27 cellular contexts compared by ENCODE assay signal in the genomic region with DNA sequence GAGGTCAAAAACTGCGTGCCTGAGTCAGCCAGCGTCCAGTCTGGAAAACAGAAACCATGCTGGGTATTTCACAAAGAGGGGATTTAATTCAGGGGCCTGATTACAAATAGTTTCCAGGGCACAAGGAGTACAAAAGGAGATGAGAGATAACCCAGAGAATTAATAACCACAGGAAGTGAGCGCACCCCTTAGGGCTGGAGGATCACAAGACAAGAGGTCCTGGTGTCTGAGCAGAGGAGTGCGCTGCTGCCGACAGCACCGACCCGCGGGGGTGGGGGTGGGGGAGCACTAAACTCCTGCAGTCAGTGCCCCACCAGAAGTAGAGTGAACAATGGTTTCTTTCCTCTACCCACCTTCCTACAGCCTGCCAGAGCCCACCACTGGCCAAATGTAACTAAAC. TPM values are rescaled to one million over a fixed set of nuclear protein-coding genes. Genes with fewer than 3 reads are reported as not detected.
DNase-seq lines count a peak whose midpoint lies in the region; ATAC-seq and TF ChIP-seq lines count a peak whose summit lies in the region.
"Had no signal": no experiment of that assay in that cellular context is flagged by ENCODE, and none has a peak within 500 bp of the region (broad histone marks: within the 10 kb centered on the region; RNA-seq: fewer than 3 reads in every experiment).

No MANE protein-coding gene starts in this region.

- no peak overlapping the region for H3K27ac Mint-ChIP-seq in endodermal cell
- no peak overlapping the region for H3K27ac Mint-ChIP-seq in activated CD4-positive, alpha-beta memory T cell treated with anti-CD3 and anti-CD28 coated beads for 36 hours
- H3K27ac Mint-ChIP-seq: activated naive CD4-positive, alpha-beta T cell treated with anti-CD3 and anti-CD28 coated beads, Interleukin-2, amount 10 ng/mL, durations not matched to agents 7 days and 5 days; dendritic cell treated with granulocyte-macrophage colony-stimulating factor and Interleukin-4, amounts not matched to agents 40 ng/mL and 50 ng/mL, for 4 days had no signal

- intact Hi-C loops in posterior vena cava (cut with DNase I) (no loop called here), transverse colon (cut with DNase I; ENCODE audit: low total_unique reads) (no loop called here)
- intact Hi-C loops in activated CD4-positive, alpha-beta memory T cell treated with anti-CD3 and anti-CD28 coated beads for 36 hours (cut with micrococcal nuclease), result no loop called here

- peak; percentile 82 for ATAC-seq in DND-41 (ENCODE audit: insufficient read depth, low read depth)

- H3K36me3 ChIP-seq in DND-41 (ENCODE audit: insufficient read depth, low read length) (no peaks in the 10 kb centered on the region), endodermal cell (ENCODE audit: control insufficient read depth, insufficient read depth, low read length) (no peaks in the 10 kb centered on the region), transverse colon (no peaks in the 10 kb centered on the region)
- H3K36me3 ChIP-seq: esophagus squamous epithelium had no signal

- no peaks in the 10 kb centered on the region for H3K4me1 Mint-ChIP-seq in endodermal cell
- no peaks in the 10 kb centered on the region for H3K4me1 Mint-ChIP-seq in activated CD4-positive, alpha-beta memory T cell treated with anti-CD3 and anti-CD28 coated beads for 36 hours (ENCODE audit: low read depth)

- no peaks in the 10 kb centered on the region for H3K9me3 ChIP-seq in DND-41 (ENCODE audit: insufficient read depth, low read length, severe bottlenecking)
- H3K9me3 ChIP-seq in endodermal cell (ENCODE audit: control insufficient read depth, low read length), result no peaks in the 10 kb centered on the region
- no peaks in the 10 kb centered on the region for H3K9me3 ChIP-seq in transverse colon
- H3K9me3 ChIP-seq: esophagus squamous epithelium had no signal

- TF ChIP-seq EP300 in transverse colon (IDR thresholded peaks at IDR 0.05; ENCODE audit: low read depth), result no peak

- H3K9ac ChIP-seq in DND-41 (ENCODE audit: low read depth, low read length) (no peak overlapping the region), endodermal cell (ENCODE audit: extremely low read depth, low read length, poor library complexity, severe bottlenecking) (no peak overlapping the region)

- in situ Hi-C loops in SK-MEL-5 (cut with HindIII; ENCODE audit: low pct_unique_long_range_greater_than_20kb, low sequenced_read_pairs) (no loop called here), transverse colon (cut with MboI; ENCODE audit: low pct_ligation_motif_present in 1 of 4, low pct_unique_long_range_greater_than_20kb in 1 of 4, low sequenced_read_pairs in 3 of 4) (no loop called here)

- H3K4me1 ChIP-seq in DND-41 (ENCODE audit: insufficient read depth, low read length), result no peaks in the 10 kb centered on the region
- no peaks in the 10 kb centered on the region for H3K4me1 ChIP-seq in endodermal cell (ENCODE audit: control insufficient read depth, insufficient read depth, low read length)
- H3K4me1 ChIP-seq in transverse colon, result no peaks in the 10 kb centered on the region
- H3K4me1 ChIP-seq: esophagus squamous epithelium had no signal

- POLR2A ChIA-PET in activated CD4-positive, alpha-beta memory T cell treated with anti-CD3 and anti-CD28 coated beads for 36 hours (lab: Charles Lee), result no interaction called here

- TF ChIP-seq CTCF in DND-41 (IDR thresholded peaks at IDR 0.05; ENCODE audit: borderline replicate concordance, extremely low read depth, low read length, poor library complexity, severe bottlenecking) (no peak), endodermal cell (conservative IDR thresholded peaks at IDR 0.05) (no peak), transverse colon (IDR thresholded peaks at IDR 0.05) (no peak)

- no peak overlapping the region for H2AFZ ChIP-seq in DND-41 (ENCODE audit: low read depth, low read length)

- no peaks in the 10 kb centered on the region for H3K9me3 Mint-ChIP-seq in endodermal cell
- no peaks in the 10 kb centered on the region for H3K9me3 Mint-ChIP-seq in activated CD4-positive, alpha-beta memory T cell treated with anti-CD3 and anti-CD28 coated beads for 36 hours
- H3K9me3 Mint-ChIP-seq: activated naive CD4-positive, alpha-beta T cell treated with anti-CD3 and anti-CD28 coated beads, Interleukin-2, amount 10 ng/mL, durations not matched to agents 7 days and 5 days; dendritic cell treated with granulocyte-macrophage colony-stimulating factor and Interleukin-4, amounts not matched to agents 40 ng/mL and 50 ng/mL, for 4 days had no signal

- no peak overlapping the region for H3K4me3 ChIP-seq in DND-41 (ENCODE audit: low read depth in 1 of 2, low read length in 2 of 2)
- no peak overlapping the region for H3K4me3 ChIP-seq in endodermal cell (ENCODE audit: low read length)
- no peak overlapping the region for H3K4me3 ChIP-seq in transverse colon
- H3K4me3 ChIP-seq: esophagus squamous epithelium had no signal

- no peaks in the 10 kb centered on the region for H4K20me1 ChIP-seq in DND-41 (ENCODE audit: insufficient read depth, low read length)

- 69 to 96% methylated on average over 3 to 8 of the region's 8 CpGs for WGBS in endodermal cell (ENCODE audit: insufficient coverage in 1 of 2, insufficient read length in 1 of 2), 2 experiments
- 59% methylated on average over 8 of the region's 8 CpGs; no CpG with 5 or more reads in 1 of the 2 donors for WGBS in transverse colon (ENCODE audit: low coverage in 1 of 2), 2 donors

- no peak for TF ChIP-seq POLR2A in transverse colon (IDR thresholded peaks at IDR 0.05)

- no peak overlapping the region for H3K27ac ChIP-seq in DND-41 (ENCODE audit: low read length)
- peak overlapping the region; percentile 58 for H3K27ac ChIP-seq in endodermal cell (ENCODE audit: low read depth, low read length)
- no peak overlapping the region for H3K27ac ChIP-seq in transverse colon
- H3K27ac ChIP-seq: esophagus squamous epithelium, HL-60, VCaP had no signal

- no peak overlapping the region for H3K4me2 ChIP-seq in DND-41 (ENCODE audit: insufficient read depth, low read length)

- peaks cover 4% of the 10 kb centered on the region for H3K27me3 Mint-ChIP-seq in endodermal cell (ENCODE audit: insufficient read depth)
- H3K27me3 Mint-ChIP-seq in activated CD4-positive, alpha-beta memory T cell treated with anti-CD3 and anti-CD28 coated beads for 36 hours, result peaks cover 4% of the 10 kb centered on the region
- H3K27me3 Mint-ChIP-seq: dendritic cell treated with granulocyte-macrophage colony-stimulating factor and Interleukin-4, amounts not matched to agents 40 ng/mL and 50 ng/mL, for 4 days had no signal

- no peak overlapping the region for H3K4me3 Mint-ChIP-seq in endodermal cell
- H3K4me3 Mint-ChIP-seq in activated CD4-positive, alpha-beta memory T cell treated with anti-CD3 and anti-CD28 coated beads for 36 hours, result no peak overlapping the region
- H3K4me3 Mint-ChIP-seq: activated naive CD4-positive, alpha-beta T cell treated with anti-CD3 and anti-CD28 coated beads, Interleukin-2, amount 10 ng/mL, durations not matched to agents 7 days and 5 days; dendritic cell treated with granulocyte-macrophage colony-stimulating factor and Interleukin-4, amounts not matched to agents 40 ng/mL and 50 ng/mL, for 4 days had no signal

- no peaks in the 10 kb centered on the region for H3K36me3 Mint-ChIP-seq in endodermal cell (ENCODE audit: low read depth)
- H3K36me3 Mint-ChIP-seq in activated CD4-positive, alpha-beta memory T cell treated with anti-CD3 and anti-CD28 coated beads for 36 hours, result no peaks in the 10 kb centered on the region
- H3K36me3 Mint-ChIP-seq: activated naive CD4-positive, alpha-beta T cell treated with anti-CD3 and anti-CD28 coated beads, Interleukin-2, amount 10 ng/mL, durations not matched to agents 7 days and 5 days had no signal

- CTCF ChIA-PET in activated CD4-positive, alpha-beta memory T cell treated with anti-CD3 and anti-CD28 coated beads for 36 hours (lab: Charles Lee), result interaction anchor here (1.0 kb wide), 1 partner anchor 18 kb away, joined by 4 read pairs; no protein-coding TSS in a partner anchor

- H3K27me3 ChIP-seq in DND-41 (ENCODE audit: insufficient read depth, low read length, poor library complexity), result peaks cover 4% of the 10 kb centered on the region
- H3K27me3 ChIP-seq in endodermal cell (ENCODE audit: control insufficient read depth, insufficient read depth, low read length, poor library complexity, severe bottlenecking), result no peaks in the 10 kb centered on the region
- H3K27me3 ChIP-seq in transverse colon, result no peaks in the 10 kb centered on the region

- DNase-seq in DND-41 (peak; percentile 43), SK-MEL-5 (ENCODE audit: low read depth, low spot score) (peak; percentile 58), endodermal cell (no peak), posterior vena cava (ENCODE audit: low spot score) (peak; percentile 56), NCI-H2029 treated with DMSO at 0.1 percent for 48 hours (lab: John Stamatoyannopoulos, UW) (no peak), NCI-H345 treated with DMSO at 0.1 percent for 48 hours (lab: John Stamatoyannopoulos, UW; ENCODE audit: unreplicated experiment) (no peak), transverse colon (no peak)
- no peak for DNase-seq in activated CD4-positive, alpha-beta memory T cell treated with anti-CD3 and anti-CD28 coated beads for 36 hours
- DNase-seq: ACHN; activated CD4-positive, alpha-beta T cell treated with anti-CD3 and anti-CD28 coated beads for 48 hours; activated naive CD4-positive, alpha-beta T cell treated with anti-CD3 and anti-CD28 coated beads, Interleukin-2, amount 10 ng/mL, durations not matched to agents 7 days and 5 days; activated T-cell treated with anti-CD3 and anti-CD28 coated beads, Interleukin-2, amount 50 U/mL, for 48 hours; anterior cingulate cortex; esophagus squamous epithelium; hippocampal formation; NCI-H1092 treated with DMSO at 0.1 percent for 48 hours; NCI-H187; NCI-H524 treated with DMSO at 0.1 percent for 48 hours; retina; SHP77 treated with DMSO at 0.1 percent for 48 hours; T-helper 9 cell had no signal

- H3K79me2 ChIP-seq in DND-41 (ENCODE audit: insufficient read depth, low read length), result no peaks in the 10 kb centered on the region

RNA-seq across cellular contexts. Expression of gene MAL, which starts 20.8 kb away (rescaled TPM):
- total RNA-seq in SK-MEL-5 (2014; rRNA removed; shearing (Covaris generic)), result not detected in 2 replicates
- 0.84 TPM in 1 of 2 replicates, not detected in the other for polyA plus RNA-seq in SK-MEL-5 (2015; cell fraction: cytosol; rRNA removed)
- not detected in 2 replicates for polyA plus RNA-seq in SK-MEL-5 (2015; cell fraction: nucleus; rRNA removed)
- total RNA-seq in endodermal cell (not detected), posterior vena cava (1 to 10 TPM; 1.0 to 1.6 TPM), transverse colon (10 to 100 TPM in 1 of 4 donors, 1 to 10 TPM in 3; 3.7 to 14.3 (median 5.1) TPM)
- polyA plus RNA-seq in endodermal cell (2013, experiment 1 of 2), result 10.1 TPM
- polyA plus RNA-seq in endodermal cell (2013, experiment 2 of 2), result 9.4 TPM
- 10 to 100 TPM; 63.5 to 63.6 TPM for total RNA-seq in activated CD4-positive, alpha-beta memory T cell treated with anti-CD3 and anti-CD28 coated beads for 36 hours
- total RNA-seq: frontal cortex, mesenteric fat pad had no signal
- polyA plus RNA-seq: BJ had no signal

Comparison
In these comparisons a context has a peak if more than half of its experiments do, and no peak if none do; other contexts are left out.
1. DNase-seq: peak in DND-41 (single experiment), SK-MEL-5 (single experiment) and posterior vena cava (single experiment); none in endodermal cell (single experiment), NCI-H2029 treated with DMSO at 0.1 percent for 48 hours (single experiment), activated CD4-positive, alpha-beta memory T cell treated with anti-CD3 and anti-CD28 coated beads for 36 hours (single experiment), NCI-H345 treated with DMSO at 0.1 percent for 48 hours (single experiment) and transverse colon (single experiment).
2. RNA of gene MAL, which starts 20.8 kb away (total RNA-seq): 63.5 to 63.6 TPM in activated CD4-positive, alpha-beta memory T cell treated with anti-CD3 and anti-CD28 coated beads for 36 hours; 3.7 to 14.3 TPM in transverse colon, 1.0 to 1.6 TPM in posterior vena cava, not detected in SK-MEL-5 and not detected in endodermal cell; every median in the first group is over 4 times any median in the second.